Comparison of ENCODE assay signal across 20 cellular contexts in genomic region chr5:143533978-143534763, GRCh38.
"Had no signal": no experiment of that assay in that cellular context is flagged by ENCODE, and none has a peak within 500 bp of the region (broad histone marks: within the 10 kb centered on the region; RNA-seq: fewer than 3 reads in every experiment).

No MANE protein-coding gene starts in this region.

- H3K4me1 ChIP-seq: ascending aorta, left lung, vagina had no signal

- H3K4me3 ChIP-seq: ascending aorta, dorsolateral prefrontal cortex, left lung, vagina had no signal

- DNase-seq: activated CD4-positive, alpha-beta T cell treated with anti-CD3 and anti-CD28 coated beads, Interleukin-2, amount 50 U/mL, for 48 hours; activated CD4-positive, CD25-positive, alpha-beta regulatory T cell treated with anti-CD3 and anti-CD28 coated beads, Interleukin-2, amount 50 U/mL, for 72 hours; activated CD8-positive, alpha-beta memory T cell treated with anti-CD3 and anti-CD28 coated beads, Interleukin-2, amount 10 ng/mL, durations not matched to agents 7 days and 5 days; activated naive CD4-positive, alpha-beta T cell treated with anti-CD3 and anti-CD28 coated beads, Interleukin-2, amount 10 ng/mL, durations not matched to agents 7 days and 5 days; activated T-cell treated with anti-CD3 and anti-CD28 coated beads, Interleukin-2, amount 50 U/mL, for 1 hour; dorsolateral prefrontal cortex; endodermal cell; left lung; mesenchymal stem cell; nephron progenitor cell; occipital lobe; stimulated activated CD4-positive, alpha-beta T cell treated with anti-CD3 and anti-CD28 coated beads, Interleukin-1b, Interleukin-23, amount 100 ng/mL, for 48 hours; T-helper 1 cell; T1000 had no signal

- H3K27ac ChIP-seq: ascending aorta, dorsolateral prefrontal cortex, left lung, vagina had no signal

- H3K9me3 ChIP-seq: vagina had no signal

- H3K27me3 ChIP-seq: ascending aorta, dorsolateral prefrontal cortex, left lung, vagina had no signal

- ATAC-seq: activated CD8-positive, alpha-beta memory T cell treated with anti-CD3 and anti-CD28 coated beads, Interleukin-2, amount 10 ng/mL, durations not matched to agents 7 days and 5 days; left lung; sciatic nerve had no signal

- FAIRE-seq: bronchial epithelial cell, frontal cortex, islet of Langerhans had no signal

- H3K36me3 ChIP-seq: ascending aorta, left lung, vagina had no signal
